ENCODE assay signal across 12 cellular contexts in genomic region chr5:82405618-82406199, GRCh38.
DNase-seq lines count a peak whose midpoint lies in the region; ATAC-seq and TF ChIP-seq lines count a peak whose summit lies in the region.
"Had no signal": no experiment of that assay in that cellular context is flagged by ENCODE, and none has a peak within 500 bp of the region (broad histone marks: within the 10 kb centered on the region; RNA-seq: fewer than 3 reads in every experiment).

No MANE protein-coding gene starts in this region.

- H3K27me3 ChIP-seq in IMR-90 (ENCODE audit: control insufficient read depth, insufficient read depth, low read length): no peaks in the 10 kb centered on the region
- no peaks in the 10 kb centered on the region for H3K27me3 ChIP-seq in adipocyte (replicated peaks; ENCODE audit: control insufficient read depth, insufficient read depth, low read length)
- no peaks in the 10 kb centered on the region for H3K27me3 ChIP-seq in kidney epithelial cell (ENCODE audit: control insufficient read depth, insufficient read depth, low read length)
- no peaks in the 10 kb centered on the region for H3K27me3 ChIP-seq in colonic mucosa
- H3K27me3 ChIP-seq: vagina had no signal

- H2AK5ac ChIP-seq in IMR-90 (ENCODE audit: low read depth, low read length): no peak overlapping the region; the same call in 1 of the 2 replicates

- H3K9me1 ChIP-seq in IMR-90 (ENCODE audit: insufficient read depth, low read length): peaks cover 8% of the 10 kb centered on the region

- peaks cover 0 to 2% (median 0%) of the 10 kb centered on the region in 5 donors for H3K27me3 Mint-ChIP-seq in naive thymus-derived CD8-positive, alpha-beta T cell
- H3K27me3 Mint-ChIP-seq: dendritic cell treated with granulocyte-macrophage colony-stimulating factor and Interleukin-4, amounts not matched to agents 40 ng/mL and 50 ng/mL, for 4 days; IgD-negative memory B cell; memory B cell had no signal

- H2BK15ac ChIP-seq in IMR-90 (ENCODE audit: low read depth, low read length): peak overlapping the region; percentile 82; the same call in 2 of the 3 replicates

- dilution Hi-C loops in IMR-90 (cut with HindIII; ENCODE audit: low sequenced_read_pairs, unreplicated experiment): no loop called here

- H4K5ac ChIP-seq in IMR-90 (ENCODE audit: low read depth, low read length): peak overlapping the region; percentile 76; the same call in 1 of the 2 replicates

- H2AFZ ChIP-seq in IMR-90 (replicated peaks; ENCODE audit: low read length, poor library complexity): no peak overlapping the region

- in situ Hi-C loops in ACHN (cut with HindIII; ENCODE audit: low pct_ligation_motif_present, low pct_unique_long_range_greater_than_20kb, low sequenced_read_pairs) (no loop called here), IMR-90 (cut with MboI; ENCODE audit: low sequenced_read_pairs) (no loop called here)

- H3K9me3 Mint-ChIP-seq in naive thymus-derived CD8-positive, alpha-beta T cell: peaks cover 0 to 13% (median 6%) of the 10 kb centered on the region in 9 donors

- no peak for TF ChIP-seq CTCF in IMR-90 (conservative IDR thresholded peaks at IDR 0.05; ENCODE audit: low read depth, low read length)
- TF ChIP-seq CTCF in kidney epithelial cell (IDR thresholded peaks at IDR 0.05; ENCODE audit: insufficient read depth, low read length, poor library complexity, severe bottlenecking): no peak
- no peak for TF ChIP-seq CTCF in colonic mucosa (IDR thresholded peaks at IDR 0.05)

- no peak overlapping the region for H2AK9ac ChIP-seq in IMR-90 (replicated peaks; ENCODE audit: low read depth, low read length, poor library complexity)

- peak overlapping the region; percentile 74 for H4K91ac ChIP-seq in IMR-90 (ENCODE audit: insufficient read depth, low read depth, low read length)

- H3K4ac ChIP-seq in IMR-90 (ENCODE audit: low read depth, low read length): peak overlapping the region; percentile 92

- no TSS peak for BruUV-seq in IMR-90 (replicated peaks; lab: Mats Ljungman, UMichigan)

- H3K56ac ChIP-seq in IMR-90 (ENCODE audit: extremely low read depth, insufficient read depth, low read length): peak overlapping the region; percentile 50

- peak overlapping the region; percentile 99 for H2BK5ac ChIP-seq in IMR-90 (ENCODE audit: low read depth, low read length, poor library complexity, severe bottlenecking)

- H3K27ac Mint-ChIP-seq in naive thymus-derived CD8-positive, alpha-beta T cell: no peak overlapping the region
- H3K27ac Mint-ChIP-seq: dendritic cell treated with granulocyte-macrophage colony-stimulating factor and Interleukin-4, amounts not matched to agents 40 ng/mL and 50 ng/mL, for 4 days; IgD-negative memory B cell; memory B cell had no signal

- H3K9me3 ChIP-seq in IMR-90 (ENCODE audit: control insufficient read depth, insufficient read depth, low read length) (peaks cover 11% of the 10 kb centered on the region; the same call in 1 of the 2 replicates), adipocyte (ENCODE audit: control insufficient read depth, low read length) (peaks cover 19% of the 10 kb centered on the region), colonic mucosa (no peaks in the 10 kb centered on the region)
- H3K9me3 ChIP-seq: vagina had no signal

- peak overlapping the region; percentile 74 for H3K14ac ChIP-seq in IMR-90 (replicated peaks; ENCODE audit: low read depth, low read length)

- peak; percentile 94 for ATAC-seq in IMR-90 (ENCODE audit: low read depth)
- ATAC-seq in naive thymus-derived CD8-positive, alpha-beta T cell: no peak

- POLR2A ChIA-PET in IMR-90 (lab: Charles Lee; ENCODE audit: unreplicated experiment): no interaction called here
- POLR2A ChIA-PET in naive thymus-derived CD8-positive, alpha-beta T cell (lab: Charles Lee): no interaction called here

- DNase-seq in ACHN (peak; percentile 45), IMR-90 (peak; percentile 99), adipocyte (ENCODE audit: low read depth) (peak; percentile 98), kidney epithelial cell (ENCODE audit: low read depth) (peak; percentile 97), colonic mucosa (no peak)
- DNase-seq in activated effector memory CD4-positive, alpha-beta T cell treated with Interleukin-2 at 50 U/mL for 16 hours: no peak
- no peak for DNase-seq in naive thymus-derived CD8-positive, alpha-beta T cell
- DNase-seq in activated CD4-positive, alpha-beta T cell treated with anti-CD3 and anti-CD28 coated beads for 48 hours: no peak

- H3K4me1 ChIP-seq in IMR-90 (ENCODE audit: control insufficient read depth, insufficient read depth, low read length) (peaks cover 9% of the 10 kb centered on the region), adipocyte (ENCODE audit: control insufficient read depth, insufficient read depth, low read length) (peaks cover 18% of the 10 kb centered on the region), colonic mucosa (no peaks in the 10 kb centered on the region)
- H3K4me1 ChIP-seq: vagina had no signal

- CTCF ChIA-PET in IMR-90 (lab: Yijun Ruan, JAX): no interaction called here

- no peak for TF ChIP-seq RAD21 in IMR-90 (IDR thresholded peaks at IDR 0.05; ENCODE audit: low read length)

- no peaks in the 10 kb centered on the region for H3K79me1 ChIP-seq in IMR-90 (ENCODE audit: low read depth in 1 of 2, low read length in 2 of 2)

- H2BK20ac ChIP-seq in IMR-90 (ENCODE audit: low read depth, low read length): peak overlapping the region; percentile 90

- H3K18ac ChIP-seq in IMR-90 (ENCODE audit: low read depth, low read length): peak overlapping the region; percentile 98

- peaks cover 0 to 6% (median 4%) of the 10 kb centered on the region in 3 donors for H3K36me3 Mint-ChIP-seq in naive thymus-derived CD8-positive, alpha-beta T cell
- H3K36me3 Mint-ChIP-seq: IgD-negative memory B cell, memory B cell had no signal

- H3K27ac ChIP-seq in IMR-90 (ENCODE audit: insufficient read depth, low read length) (peak overlapping the region; percentile 96), colonic mucosa (no peak overlapping the region)
- H3K27ac ChIP-seq: vagina had no signal

- intact Hi-C loops in IMR-90 (cut with micrococcal nuclease) (no loop called here), colonic mucosa (cut with DNase I) (no loop called here)

- H3K4me2 ChIP-seq in IMR-90 (ENCODE audit: low read depth, low read length): peak overlapping the region; percentile 69; the same call in 1 of the 2 replicates

- H3K9ac ChIP-seq in IMR-90 (ENCODE audit: low read depth, low read length) (peak overlapping the region; percentile 24; the same call in 1 of the 2 replicates), adipocyte (ENCODE audit: low read length) (no peak overlapping the region), colonic mucosa (ENCODE audit: low read depth in 2 of 2, low read length in 2 of 2) (no peak overlapping the region)

- TF ChIP-seq POLR2A in IMR-90 (IDR thresholded peaks at IDR 0.05; ENCODE audit: low read depth, low read length): no peak

- peak overlapping the region; percentile 51 to 88; a peak in 3 of 4 replicates for H4K8ac ChIP-seq in IMR-90 (ENCODE audit: low read depth in 2 of 2, low read length in 2 of 2)

- H4K20me1 ChIP-seq in IMR-90 (ENCODE audit: insufficient read depth, low read length): peaks cover 2% of the 10 kb centered on the region; the same call in 1 of the 2 replicates

- no peaks in the 10 kb centered on the region for H3K36me3 ChIP-seq in IMR-90 (ENCODE audit: control insufficient read depth, insufficient read depth, low read length)
- H3K36me3 ChIP-seq in adipocyte (ENCODE audit: control insufficient read depth, insufficient read depth, low read length, severe bottlenecking): no peaks in the 10 kb centered on the region
- peaks cover 1% of the 10 kb centered on the region for H3K36me3 ChIP-seq in kidney epithelial cell (ENCODE audit: control insufficient read depth, insufficient read depth, low read length)
- no peaks in the 10 kb centered on the region for H3K36me3 ChIP-seq in colonic mucosa
- H3K36me3 ChIP-seq: vagina had no signal

- WGBS in IMR-90 (ENCODE audit: extremely low coverage in 2 of 2, insufficient read length in 1 of 2), 2 experiments: no CpG with 5 or more reads among the region's 4 CpGs

- H3K4me3 ChIP-seq in IMR-90 (ENCODE audit: insufficient read depth, low read depth, low read length): no peak overlapping the region
- H3K4me3 ChIP-seq in adipocyte (ENCODE audit: low read length): no peak overlapping the region
- no peak overlapping the region for H3K4me3 ChIP-seq in kidney epithelial cell (ENCODE audit: low read depth, low read length)
- no peak overlapping the region for H3K4me3 ChIP-seq in colonic mucosa
- H3K4me3 ChIP-seq: vagina had no signal

- no peaks in the 10 kb centered on the region for H3K4me1 Mint-ChIP-seq in naive thymus-derived CD8-positive, alpha-beta T cell
- H3K4me1 Mint-ChIP-seq: IgD-negative memory B cell, memory B cell had no signal

- H3K23ac ChIP-seq in IMR-90 (ENCODE audit: low read depth, low read length): peak overlapping the region; percentile 84

- no peak overlapping the region for H3K4me3 Mint-ChIP-seq in naive thymus-derived CD8-positive, alpha-beta T cell
- H3K4me3 Mint-ChIP-seq: dendritic cell treated with granulocyte-macrophage colony-stimulating factor and Interleukin-4, amounts not matched to agents 40 ng/mL and 50 ng/mL, for 4 days; IgD-negative memory B cell; memory B cell had no signal

- peak overlapping the region; percentile 89 for H2BK120ac ChIP-seq in IMR-90 (ENCODE audit: low read depth, low read length)

TF ChIP-seq in IMR-90, 13 proteins besides CTCF, POLR2A, EP300 and RAD21 (continues in another document):
- TF ChIP-seq CHD1 (IDR thresholded peaks at IDR 0.05; ENCODE audit: low read depth, low read length) (no peak), USF2 (IDR thresholded peaks at IDR 0.05; ENCODE audit: low read depth, low read length) (no peak), RCOR1 (IDR thresholded peaks at IDR 0.05; ENCODE audit: insufficient replicate concordance, low read length) (no peak), NFE2L2 (IDR thresholded peaks at IDR 0.05; ENCODE audit: low read depth, low read length) (peak; percentile 45; the same call in 1 of the 2 replicates), BHLHE40 (IDR thresholded peaks at IDR 0.05; ENCODE audit: low read depth, low read length) (peak; percentile 73), MXI1 (IDR thresholded peaks at IDR 0.05; ENCODE audit: borderline replicate concordance, low read depth, low read length) (no peak), RFX5 (IDR thresholded peaks at IDR 0.05; ENCODE audit: low read depth, low read length) (no peak)

Comparison
In these comparisons a context has a peak if more than half of its experiments do, and no peak if none do; other contexts are left out.
1. DNase-seq: peak in ACHN (single experiment), IMR-90 (single experiment), adipocyte (single experiment) and kidney epithelial cell (single experiment); none in colonic mucosa (single experiment), activated effector memory CD4-positive, alpha-beta T cell treated with Interleukin-2 at 50 U/mL for 16 hours (single experiment), naive thymus-derived CD8-positive, alpha-beta T cell (0 of 10) and activated CD4-positive, alpha-beta T cell treated with anti-CD3 and anti-CD28 coated beads for 48 hours (single experiment).